ENCODE assay signal across 1 cellular context in genomic region chr16:66830422-66831404, GRCh38.
TF ChIP-seq lines count a peak whose summit lies in the region.

Gene NAE1 (minus strand): TSS chr16:66830976. CDS start chr16:66830899, 77 bp downstream.

TF ChIP-seq in HepG2, 621 proteins besides CTCF, POLR2A, EP300 and RAD21 (continued from another document and continues in another):
- TF ChIP-seq ARID5B (CRISPR knock-in tag; IDR thresholded peaks at IDR 0.05) (0 out of 2 replicates have a peak, but pooled peaks have one; percentile 46), KDM5A (IDR thresholded peaks at IDR 0.05; ENCODE audit: borderline replicate concordance, low read length) (peak; percentile 75), MTA1 (CRISPR knock-in tag; IDR thresholded peaks at IDR 0.05; ENCODE audit: borderline replicate concordance) (peak; percentile 83; the same call in 1 of the 2 replicates), ZNF367 (CRISPR knock-in tag; IDR thresholded peaks at IDR 0.05; ENCODE audit: borderline replicate concordance) (peak; percentile 96; the same call in 1 of the 2 replicates), ZBTB44 (CRISPR knock-in tag; IDR thresholded peaks at IDR 0.05) (peak; percentile 82; the same call in 1 of the 2 replicates), IKZF5 (CRISPR knock-in tag; IDR thresholded peaks at IDR 0.05) (peak; percentile 80; the same call in 1 of the 2 replicates), ZNF746 (CRISPR knock-in tag; IDR thresholded peaks at IDR 0.05) (no peak), RBM22 (optimal IDR thresholded peaks at IDR 0.05; ENCODE audit: low read length) (no peak), ZNF569 (CRISPR knock-in tag; IDR thresholded peaks at IDR 0.05; ENCODE audit: borderline replicate concordance) (peak; percentile 73; the same call in 1 of the 2 replicates), ZNF704 (CRISPR knock-in tag; IDR thresholded peaks at IDR 0.05; ENCODE audit: borderline replicate concordance) (peak; percentile 97; the same call in 1 of the 2 replicates), PRDM10 (CRISPR knock-in tag; IDR thresholded peaks at IDR 0.05; ENCODE audit: low read depth) (no peak), ATF5 (CRISPR knock-in tag; IDR thresholded peaks at IDR 0.05; ENCODE audit: low read depth) (0 out of 2 replicates have a peak, but pooled peaks have one; percentile 18), CENPT (CRISPR knock-in tag; IDR thresholded peaks at IDR 0.05; ENCODE audit: low read depth) (no peak), MXI1 (IDR thresholded peaks at IDR 0.05; ENCODE audit: borderline replicate concordance, low read depth, low read length) (peak; percentile 84; the same call in 2 of the 3 replicates), KDM5B (CRISPR knock-in tag; IDR thresholded peaks at IDR 0.05; ENCODE audit: borderline replicate concordance) (peak; percentile 99), ZNF775 (CRISPR knock-in tag; IDR thresholded peaks at IDR 0.05; ENCODE audit: borderline replicate concordance) (no peak), PAXIP1 (CRISPR knock-in tag; conservative IDR thresholded peaks at IDR 0.05) (peak; percentile 31), SOX5 (CRISPR knock-in tag; IDR thresholded peaks at IDR 0.05; ENCODE audit: borderline replicate concordance) (no peak; the same call in 1 of the 2 replicates), TFE3 (CRISPR knock-in tag; IDR thresholded peaks at IDR 0.05) (peak; percentile 66), YEATS2 (CRISPR knock-in tag; IDR thresholded peaks at IDR 0.05; ENCODE audit: borderline replicate concordance) (peak; percentile 79), RBM39 (IDR thresholded peaks at IDR 0.05; ENCODE audit: low read depth, low read length, poor library complexity, severe bottlenecking) (no peak), MAZ (IDR thresholded peaks at IDR 0.05; ENCODE audit: borderline replicate concordance, low read depth, low read length) (no peak), MAZ (CRISPR knock-in tag; IDR thresholded peaks at IDR 0.05; ENCODE audit: low read depth) (peak; percentile 94), ZNF7 (CRISPR knock-in tag; IDR thresholded peaks at IDR 0.05) (no peak), KMT2B (CRISPR knock-in tag; IDR thresholded peaks at IDR 0.05) (peak; percentile 49; the same call in 1 of the 2 replicates), MED8 (CRISPR knock-in tag; IDR thresholded peaks at IDR 0.05; ENCODE audit: insufficient replicate concordance) (peak; percentile 90), ZNF34 (CRISPR knock-in tag; IDR thresholded peaks at IDR 0.05; ENCODE audit: borderline replicate concordance) (no peak; the same call in 1 of the 2 replicates), TEAD2 (CRISPR knock-in tag; IDR thresholded peaks at IDR 0.05) (peak; percentile 66; the same call in 1 of the 2 replicates), CHD4 (IDR thresholded peaks at IDR 0.05; ENCODE audit: borderline replicate concordance, low read length) (peak; percentile 90), PPARG (CRISPR knock-in tag; conservative IDR thresholded peaks at IDR 0.05) (no peak; the same call in 1 of the 2 replicates), NFATC3 (CRISPR knock-in tag; IDR thresholded peaks at IDR 0.05) (no peak), ZMYM2 (CRISPR knock-in tag; IDR thresholded peaks at IDR 0.05) (peak; percentile 57; the same call in 1 of the 2 replicates), FOXK2 (IDR thresholded peaks at IDR 0.05) (no peak), UBTF (CRISPR knock-in tag; IDR thresholded peaks at IDR 0.05) (peak; percentile 98), ATM (IDR thresholded peaks at IDR 0.05; ENCODE audit: borderline replicate concordance) (no peak)
